9 cellular contexts compared by ENCODE assay signal in genomic region chr11:71286701-71287643, GRCh38. TPM values are rescaled to one million over a fixed set of nuclear protein-coding genes. Genes with fewer than 3 reads are reported as not detected.
DNase-seq lines count a peak whose midpoint lies in the region; ATAC-seq, FAIRE-seq and TF ChIP-seq lines count a peak whose summit lies in the region.
"Had no signal": no experiment of that assay in that cellular context is flagged by ENCODE, and none has a peak within 500 bp of the region (broad histone marks: within the 10 kb centered on the region; RNA-seq: fewer than 3 reads in every experiment).

No MANE protein-coding gene starts in this region.

- no peak for TF ChIP-seq POLR2A in HCT116 (IDR thresholded peaks at IDR 0.05; ENCODE audit: borderline replicate concordance, extremely low read depth, insufficient read depth, insufficient read length)

- H3K9me2 ChIP-seq in HCT116 (ENCODE audit: insufficient read depth), result no peaks in the 10 kb centered on the region

- TF ChIP-seq CTCF in HCT116 (IDR thresholded peaks at IDR 0.05 in 2 of 3, conservative IDR thresholded peaks at IDR 0.05 in 1 of 3; ENCODE audit: borderline replicate concordance in 1 of 3, insufficient read depth in 1 of 3, low read depth in 2 of 3, low read length in 2 of 3), result no peak
- TF ChIP-seq CTCF in kidney (IDR thresholded peaks at IDR 0.05; ENCODE audit: borderline replicate concordance, extremely low read depth, insufficient read depth), result no peak

- H3K36me3 ChIP-seq in HCT116 (ENCODE audit: control insufficient read depth in 1 of 2, insufficient read depth in 2 of 2, low read length in 2 of 2), result no peaks in the 10 kb centered on the region
- H3K36me3 ChIP-seq in adipocyte (ENCODE audit: control insufficient read depth, insufficient read depth, low read length, severe bottlenecking), result no peaks in the 10 kb centered on the region
- H3K36me3 ChIP-seq in kidney (ENCODE audit: control insufficient read depth in 1 of 2, insufficient read depth in 2 of 2, low read length in 2 of 2), result no peaks in the 10 kb centered on the region

- no peak overlapping the region for H3K27ac ChIP-seq in HCT116 (ENCODE audit: low read depth, low read length)
- peak overlapping the region in 1 of 2 donors; percentile 44 for H3K27ac ChIP-seq in kidney (ENCODE audit: low read depth in 2 of 2, low read length in 2 of 2)
- H3K27ac ChIP-seq: parathyroid adenoma had no signal

- H3K27me3 ChIP-seq in HCT116 (ENCODE audit: insufficient read depth, low read length) (no peaks in the 10 kb centered on the region), adipocyte (replicated peaks; ENCODE audit: control insufficient read depth, insufficient read depth, low read length) (peaks cover 15% of the 10 kb centered on the region)

- H3K4me3 ChIP-seq in HCT116 (replicated peaks in 1 of 2; ENCODE audit: low read depth in 1 of 2, low read length in 2 of 2) (no peak overlapping the region), adipocyte (ENCODE audit: low read length) (no peak overlapping the region), kidney (ENCODE audit: low read length in 2 of 2) (no peak overlapping the region)

- POLR2A ChIA-PET in HCT116 (lab: Charles Lee), result interaction anchor here (3.0 kb wide), 1 partner anchor 12 kb away, joined by 9 read pairs; no protein-coding TSS in a partner anchor

- H3K4me1 ChIP-seq in HCT116 (ENCODE audit: control insufficient read depth in 1 of 2, insufficient read depth in 2 of 2, low read length in 2 of 2) (peaks cover 14 to 35% of the 10 kb centered on the region in 2 experiments), adipocyte (ENCODE audit: control insufficient read depth, insufficient read depth, low read length) (peaks cover 21% of the 10 kb centered on the region), kidney (ENCODE audit: control insufficient read depth in 1 of 2, insufficient read depth in 1 of 2, low read depth in 1 of 2, low read length in 2 of 2) (peaks cover 13 to 14% of the 10 kb centered on the region in 2 donors)
- H3K4me1 ChIP-seq: parathyroid adenoma had no signal

- no peaks in the 10 kb centered on the region for H4K20me1 ChIP-seq in HCT116 (ENCODE audit: insufficient read depth)

- ATAC-seq in HCT116 (peak; percentile 28; the same call in 1 of the 2 replicates), HG03442 (IDR thresholded peaks at IDR 0.05; ENCODE audit: unreplicated experiment) (no peak), HG03520 (IDR thresholded peaks at IDR 0.05; ENCODE audit: unreplicated experiment) (no peak)

- H3K9ac ChIP-seq in HCT116 (ENCODE audit: low read length) (no peak overlapping the region), adipocyte (ENCODE audit: low read length) (no peak overlapping the region), kidney (ENCODE audit: low read length in 2 of 2) (no peak overlapping the region)
- H3K9ac ChIP-seq: parathyroid adenoma had no signal

- H3K9me3 ChIP-seq in HCT116 (ENCODE audit: control insufficient read depth in 1 of 2, insufficient read depth in 1 of 2, low read depth in 1 of 2, low read length in 2 of 2), result no peaks in the 10 kb centered on the region
- peaks cover 28% of the 10 kb centered on the region for H3K9me3 ChIP-seq in adipocyte (ENCODE audit: control insufficient read depth, low read length)
- H3K9me3 ChIP-seq in kidney (ENCODE audit: control insufficient read depth in 1 of 2, low read length in 2 of 2), result peaks cover 2 to 6% of the 10 kb centered on the region in 2 donors

- H3K79me2 ChIP-seq in HCT116 (ENCODE audit: insufficient read depth, low read length), result no peaks in the 10 kb centered on the region
- H3K79me2 ChIP-seq: parathyroid adenoma had no signal

- CTCF ChIA-PET in HCT116 (lab: Charles Lee), result no interaction called here

- H3K4me2 ChIP-seq in HCT116 (ENCODE audit: low read length), result 0 out of 2 replicates have a peak overlapping the region, but pooled peaks have one; percentile 9

- intact Hi-C loops in HCT116 (cut with micrococcal nuclease), result no loop called here
- intact Hi-C loops in kidney (cut with DNase I), result no loop called here

- DNase-seq in HCT116 (ENCODE audit: low read depth, low spot score) (no peak), adipocyte (ENCODE audit: low read depth) (peak; percentile 84), kidney (peak; percentile 89), superior temporal gyrus (ENCODE audit: extremely low spot score) (peak; percentile 41), RPMI8226 (no peak)

- RAD21 ChIA-PET in HCT116 (lab: Charles Lee; ENCODE audit: low non-redundant PET in 1 of 2, low total read pairs in 2 of 2, uncharacterized antibody in 2 of 2, unreplicated experiment in 2 of 2), result no interaction called here

- BruUV-seq in HCT116 (replicated peaks; lab: Mats Ljungman, UMichigan), result no TSS peak

- FAIRE-seq in kidney (lab: Jason Lieb, UNC), result peak; percentile 78

- H2AFZ ChIP-seq in HCT116 (ENCODE audit: low read depth, low read length, poor library complexity, severe bottlenecking), result no peak overlapping the region
- H2AFZ ChIP-seq: parathyroid adenoma had no signal

- TF ChIP-seq RAD21 in HCT116 (IDR thresholded peaks at IDR 0.05; ENCODE audit: low read depth), result no peak

TF ChIP-seq in HCT116, 20 proteins besides CTCF, POLR2A, EP300 and RAD21:
- TF ChIP-seq SIN3A (IDR thresholded peaks at IDR 0.05; ENCODE audit: low read depth) (no peak), TCF7L2 (IDR thresholded peaks at IDR 0.05; ENCODE audit: borderline replicate concordance, extremely low read depth, insufficient read depth, insufficient read length) (no peak), CEBPB (IDR thresholded peaks at IDR 0.05; ENCODE audit: low read depth) (no peak), EZH2phosphoT487 (IDR thresholded peaks at IDR 0.05; ENCODE audit: borderline replicate concordance) (no peak), SP1 (IDR thresholded peaks at IDR 0.05; ENCODE audit: low read depth) (no peak), SRF (IDR thresholded peaks at IDR 0.05; ENCODE audit: low read depth) (no peak), EGR1 (IDR thresholded peaks at IDR 0.05; ENCODE audit: low read depth) (no peak), ELF1 (IDR thresholded peaks at IDR 0.05; ENCODE audit: borderline replicate concordance, low read depth) (no peak), FOSL1 (IDR thresholded peaks at IDR 0.05; ENCODE audit: low read depth) (no peak), POLR2AphosphoS5 (IDR thresholded peaks at IDR 0.05; ENCODE audit: low read depth, low read length) (no peak), ZFX (IDR thresholded peaks at IDR 0.05) (no peak), ZBTB33 (IDR thresholded peaks at IDR 0.05; ENCODE audit: extremely low read depth, insufficient replicate concordance, low read length) (no peak), ZNF274 (IDR thresholded peaks at IDR 0.05; ENCODE audit: low read depth, low read length) (no peak), EZH2 (IDR thresholded peaks at IDR 0.05) (no peak), CBX3 (IDR thresholded peaks at IDR 0.05; ENCODE audit: low read depth) (no peak)
- TF ChIP-seq, protein P1, sequence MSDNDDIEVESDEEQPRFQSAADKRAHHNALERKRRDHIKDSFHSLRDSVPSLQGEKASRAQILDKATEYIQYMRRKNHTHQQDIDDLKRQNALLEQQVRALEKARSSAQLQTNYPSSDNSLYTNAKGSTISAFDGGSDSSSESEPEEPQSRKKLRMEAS (IDR thresholded peaks at IDR 0.05), result no peak

RNA-seq across cellular contexts. Expression of gene SHANK2, which starts 34.6 kb away (rescaled TPM):
- total RNA-seq in HCT116 (2021; ENCODE audit: unreplicated experiment), result 16.9 TPM
- polyA plus RNA-seq in HCT116 (2012), result 7.1 and 7.3 TPM in 2 replicates
- total RNA-seq in kidney, result 57.8 TPM
- 4.0 TPM for polyA plus RNA-seq in kidney (ENCODE audit: insufficient read depth, low read depth, low replicate concordance)
- polyA plus RNA-seq: IgD-negative memory B cell had no signal

Comparison
In these comparisons a context has a peak if more than half of its experiments do, and no peak if none do; other contexts are left out.
1. DNase-seq: peak in adipocyte (single experiment), kidney (single experiment) and superior temporal gyrus (single experiment); none in HCT116 (single experiment) and RPMI8226 (single experiment).